8 cellular contexts compared by ENCODE assay signal in the genomic region with DNA sequence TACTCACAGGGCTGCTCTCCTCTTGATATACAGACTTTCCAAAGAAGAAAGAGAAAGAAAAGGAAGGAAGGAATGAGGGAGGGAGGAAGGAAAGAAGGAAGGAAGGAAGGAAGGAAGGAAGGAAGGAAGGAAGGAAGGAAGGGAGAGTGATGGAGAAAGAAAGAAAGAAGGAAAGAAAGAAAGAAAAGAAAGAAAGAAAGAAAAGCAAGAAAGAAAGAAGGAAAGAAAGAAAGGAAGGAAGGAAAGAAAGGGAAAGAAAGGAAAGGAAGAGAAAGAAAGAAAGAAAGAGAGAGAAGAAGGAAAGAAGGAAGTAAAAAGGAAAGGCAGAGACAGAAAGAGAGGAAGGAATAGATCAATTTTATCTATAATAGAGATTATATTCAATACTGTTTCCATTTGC.
"Had no signal": no experiment of that assay in that cellular context is flagged by ENCODE, and none has a peak within 500 bp of the region (broad histone marks: within the 10 kb centered on the region; RNA-seq: fewer than 3 reads in every experiment).

No MANE protein-coding gene starts in this region.

- H3K36me3 Mint-ChIP-seq: IgD-negative memory B cell had no signal

- H3K9ac ChIP-seq: KMS-11 had no signal

- H3K27ac Mint-ChIP-seq: IgD-negative memory B cell had no signal

- H3K4me2 ChIP-seq: KMS-11 had no signal

- H3K4me3 Mint-ChIP-seq: IgD-negative memory B cell had no signal

- H3K27me3 Mint-ChIP-seq: IgD-negative memory B cell had no signal

- FAIRE-seq: HTR-8/SVneo, K562 had no signal

- H3K4me3 ChIP-seq: K562 had no signal

- ATAC-seq: K562 had no signal

- DNase-seq: IMR-90, KBM-7, KG1 had no signal

- H3K27ac ChIP-seq: HL-60, KMS-11 had no signal

- H3K4me1 Mint-ChIP-seq: IgD-negative memory B cell had no signal
